17 cellular contexts compared by ENCODE assay signal in genomic region chr14:87409401-87409800, GRCh38.
"Had no signal": no experiment of that assay in that cellular context is flagged by ENCODE, and none has a peak within 500 bp of the region (broad histone marks: within the 10 kb centered on the region; RNA-seq: fewer than 3 reads in every experiment).

No MANE protein-coding gene starts in this region.

- H3K4me3 ChIP-seq: body of pancreas, coronary artery, gastrocnemius medialis, neural progenitor cell had no signal

- H3K27me3 ChIP-seq: body of pancreas, gastrocnemius medialis, neural progenitor cell had no signal

- H3K36me3 ChIP-seq: gastrocnemius medialis, neural progenitor cell had no signal

- H3K4me3 Mint-ChIP-seq: activated B cell treated with CpG ODN at 0.5 μM for 24 hours; activated CD8-positive, alpha-beta T cell treated with anti-CD3 and anti-CD28 coated beads for 36 hours; activated naive CD4-positive, alpha-beta T cell treated with anti-CD3 and anti-CD28 coated beads, Interleukin-2, amount 50 U/mL, for 24 hours; activated T-cell treated with anti-CD3 and anti-CD28 coated beads, Interleukin-2, amount 50 U/mL, for 4 hours; neural progenitor cell; stimulated activated effector memory CD8-positive, alpha-beta T cell treated with anti-CD3 and anti-CD28 coated beads, Interleukin-12 subunit alpha, Interleukin-12 subunit beta, amount 100 ng/mL, for 72 hours had no signal

- H3K27ac ChIP-seq: body of pancreas, coronary artery, gastrocnemius medialis, neural progenitor cell had no signal

- H3K9me3 ChIP-seq: body of pancreas, gastrocnemius medialis had no signal

- H3K36me3 Mint-ChIP-seq: activated naive CD4-positive, alpha-beta T cell treated with anti-CD3 and anti-CD28 coated beads, Interleukin-2, amount 50 U/mL, for 24 hours; neural progenitor cell; stimulated activated effector memory CD8-positive, alpha-beta T cell treated with anti-CD3 and anti-CD28 coated beads, Interleukin-12 subunit alpha, Interleukin-12 subunit beta, amount 100 ng/mL, for 72 hours had no signal

- H3K27ac Mint-ChIP-seq: activated B cell treated with CpG ODN at 0.5 μM for 24 hours; activated CD8-positive, alpha-beta T cell treated with anti-CD3 and anti-CD28 coated beads for 36 hours; activated naive CD4-positive, alpha-beta T cell treated with anti-CD3 and anti-CD28 coated beads, Interleukin-2, amount 50 U/mL, for 24 hours; neural progenitor cell; stimulated activated effector memory CD8-positive, alpha-beta T cell treated with anti-CD3 and anti-CD28 coated beads, Interleukin-12 subunit alpha, Interleukin-12 subunit beta, amount 100 ng/mL, for 72 hours had no signal

- ATAC-seq: activated CD8-positive, alpha-beta T cell treated with anti-CD3 and anti-CD28 coated beads for 36 hours; activated T-cell treated with anti-CD3 and anti-CD28 coated beads, Interleukin-2, amount 50 U/mL, for 4 hours; body of pancreas; gastrocnemius medialis; left ventricle myocardium superior; stimulated activated effector memory CD8-positive, alpha-beta T cell treated with anti-CD3 and anti-CD28 coated beads, Interleukin-12 subunit alpha, Interleukin-12 subunit beta, amount 100 ng/mL, for 72 hours had no signal

- DNase-seq: activated B cell treated with CpG ODN at 0.5 μM for 24 hours; activated CD4-positive, alpha-beta T cell treated with anti-CD3 and anti-CD28 coated beads for 48 hours; activated CD8-positive, alpha-beta T cell treated with anti-CD3 and anti-CD28 coated beads for 36 hours; activated effector memory CD4-positive, alpha-beta T cell treated with anti-CD3 and anti-CD28 coated beads, Interleukin-2, amount 50 U/mL, for 16 hours; activated T-cell treated with anti-CD3 and anti-CD28 coated beads, Interleukin-2, amount 50 U/mL, for 4 hours; body of pancreas; central memory CD4-positive, alpha-beta T cell; effector CD4-positive, alpha-beta T cell; gastrocnemius medialis; left ventricle myocardium superior; midbrain; stimulated activated CD4-positive, alpha-beta T cell treated with anti-CD3 and anti-CD28 coated beads, Interleukin-12 subunit alpha, Interleukin-12 subunit beta, amount 100 ng/mL, for 4 hours; stimulated activated CD4-positive, alpha-beta T cell treated with anti-CD3 and anti-CD28 coated beads, Interleukin-2, amount 100 ng/mL, for 24 hours had no signal

- H3K4me1 Mint-ChIP-seq: activated B cell treated with CpG ODN at 0.5 μM for 24 hours; activated naive CD4-positive, alpha-beta T cell treated with anti-CD3 and anti-CD28 coated beads, Interleukin-2, amount 50 U/mL, for 24 hours; stimulated activated effector memory CD8-positive, alpha-beta T cell treated with anti-CD3 and anti-CD28 coated beads, Interleukin-12 subunit alpha, Interleukin-12 subunit beta, amount 100 ng/mL, for 72 hours had no signal

- H3K9me3 Mint-ChIP-seq: activated CD8-positive, alpha-beta T cell treated with anti-CD3 and anti-CD28 coated beads for 36 hours; activated naive CD4-positive, alpha-beta T cell treated with anti-CD3 and anti-CD28 coated beads, Interleukin-2, amount 50 U/mL, for 24 hours; neural progenitor cell had no signal

- H3K4me2 ChIP-seq: neural progenitor cell had no signal

- H3K4me1 ChIP-seq: body of pancreas, gastrocnemius medialis, neural progenitor cell had no signal

- H3K27me3 Mint-ChIP-seq: activated B cell treated with CpG ODN at 0.5 μM for 24 hours; activated CD8-positive, alpha-beta T cell treated with anti-CD3 and anti-CD28 coated beads for 36 hours; activated naive CD4-positive, alpha-beta T cell treated with anti-CD3 and anti-CD28 coated beads, Interleukin-2, amount 50 U/mL, for 24 hours had no signal
